8 cellular contexts compared by ENCODE assay signal in the genomic region with DNA sequence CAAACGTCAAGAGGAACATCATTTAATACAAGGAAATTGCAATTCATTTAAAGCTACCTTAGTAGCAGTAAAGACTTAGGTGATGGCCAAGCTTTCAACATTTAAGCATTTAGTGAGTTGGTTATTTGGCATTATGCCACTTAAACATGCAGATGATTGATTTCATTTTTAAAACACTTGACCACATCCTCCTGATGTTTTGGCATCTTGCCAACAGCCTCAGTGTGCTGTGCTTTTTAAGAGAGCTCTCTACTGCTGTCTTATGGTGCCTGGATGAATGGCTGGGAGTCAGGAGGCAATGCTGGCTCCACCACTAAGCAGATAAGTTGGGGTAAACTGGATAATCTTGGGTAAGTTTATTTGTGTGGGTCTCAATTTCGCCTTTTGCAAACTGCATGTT.
DNase-seq lines count a peak whose midpoint lies in the region; ATAC-seq and TF ChIP-seq lines count a peak whose summit lies in the region.

No MANE protein-coding gene starts in this region.

- peaks cover 6% of the 10 kb centered on the region for H3K36me3 Mint-ChIP-seq in central memory CD8-positive, alpha-beta T cell (ENCODE audit: insufficient read depth)

- H3K9me3 Mint-ChIP-seq in central memory CD8-positive, alpha-beta T cell = no peaks in the 10 kb centered on the region

- peaks cover 19% of the 10 kb centered on the region for H3K4me1 Mint-ChIP-seq in central memory CD8-positive, alpha-beta T cell

- H3K27ac Mint-ChIP-seq in central memory CD8-positive, alpha-beta T cell (ENCODE audit: low read depth) = peak overlapping the region; percentile 8

- ATAC-seq in central memory CD8-positive, alpha-beta T cell (replicated peaks; ENCODE audit: extremely low read depth, poor library complexity, severe bottlenecking) = peak; percentile 94

- H3K4me3 Mint-ChIP-seq in central memory CD8-positive, alpha-beta T cell = peak overlapping the region; percentile 7

- peak; percentile 14 for TF ChIP-seq CTCF in GM12864 (IDR thresholded peaks at IDR 0.05; ENCODE audit: low read depth, low read length, missing control alignments)

- no peak overlapping the region for H3K4me3 ChIP-seq in GM12864 (ENCODE audit: low read depth, low read length)

- peak; percentile 40 for DNase-seq in GM12864 (ENCODE audit: low read depth)
- peak; percentile 28 for DNase-seq in HEK293T (ENCODE audit: extremely low spot score)
- DNase-seq in NCI-H1417 (lab: John Stamatoyannopoulos, UW) = peak; percentile 52 to 95 (median 92)
- peak; percentile 49 for DNase-seq in activated CD4-positive, CD25-positive, alpha-beta regulatory T cell treated with anti-CD3 and anti-CD28 coated beads, Interleukin-2, amount 50 U/mL, for 16 hours (ENCODE audit: low read depth, low spot score)
- DNase-seq in central memory CD8-positive, alpha-beta T cell (ENCODE audit: low spot score in 2 of 2) = peak; percentile 28 to 74
- DNase-seq in pons (ENCODE audit: low spot score) = peak; percentile 28
- DNase-seq in GOT3 (lab: John Stamatoyannopoulos, UW) = no peak
- no peak for DNase-seq in middle frontal gyrus (ENCODE audit: extremely low spot score, low spot score)

- POLR2A ChIA-PET in HEK293T (lab: Yijun Ruan, JAX) = no interaction called here

- H3K27me3 Mint-ChIP-seq in central memory CD8-positive, alpha-beta T cell = no peaks in the 10 kb centered on the region

- CTCF ChIA-PET in HEK293T (lab: Yijun Ruan, JAX) = no interaction called here

TF ChIP-seq in HEK293T, 16 proteins besides CTCF, POLR2A, EP300 and RAD21:
- TF ChIP-seq LEF1 (IDR thresholded peaks at IDR 0.05; ENCODE audit: borderline replicate concordance) = no peak
- no peak for TF ChIP-seq HDGF (IDR thresholded peaks at IDR 0.05; ENCODE audit: borderline replicate concordance)
- no peak for TF ChIP-seq CTBP1 (IDR thresholded peaks at IDR 0.05; ENCODE audit: borderline replicate concordance)
- no peak for TF ChIP-seq TARDBP (IDR thresholded peaks at IDR 0.05)
TF ChIP-seq in HEK293T: peak in this region for 0.

Comparison
In these comparisons a context has a peak if more than half of its experiments do, and no peak if none do; other contexts are left out.
1. DNase-seq: peak in GM12864 (single experiment), HEK293T (single experiment), NCI-H1417 (3 of 3), activated CD4-positive, CD25-positive, alpha-beta regulatory T cell treated with anti-CD3 and anti-CD28 coated beads, Interleukin-2, amount 50 U/mL, for 16 hours (single experiment), central memory CD8-positive, alpha-beta T cell (2 of 2) and pons (single experiment); none in GOT3 (single experiment) and middle frontal gyrus (single experiment).